ENCODE assay signal across 28 cellular contexts in the genomic region with DNA sequence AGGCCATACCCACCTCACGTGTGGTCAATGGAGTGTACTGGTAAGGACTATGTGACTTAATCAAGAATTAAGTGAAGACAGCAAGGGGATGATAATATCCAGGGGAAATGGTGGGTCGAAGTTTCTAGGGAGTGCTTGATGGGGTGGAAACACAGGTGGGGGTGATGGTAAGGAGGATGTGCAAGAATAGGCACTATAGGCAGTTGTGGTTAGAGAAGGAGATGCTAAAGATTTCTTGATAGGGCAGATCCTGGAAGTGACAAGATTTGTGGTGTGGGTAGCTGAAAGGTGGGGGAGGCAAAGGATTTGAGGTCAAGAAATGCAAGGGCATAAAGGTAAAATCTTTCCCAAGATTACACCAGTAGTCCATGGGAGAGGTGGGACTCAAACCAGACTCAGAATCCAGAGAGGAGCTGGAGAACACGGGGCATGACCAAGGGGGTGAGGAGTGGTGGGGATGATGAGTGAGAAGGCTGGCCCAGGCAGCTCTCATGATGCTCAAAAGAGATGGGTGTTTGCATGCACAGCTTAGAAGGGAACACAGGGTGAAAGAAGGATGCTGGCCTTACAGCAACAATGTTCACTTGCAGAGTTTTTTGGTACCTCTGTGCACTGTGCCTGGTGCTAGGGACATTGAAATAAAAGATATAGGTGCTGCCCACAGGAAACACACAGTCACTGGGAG.
DNase-seq lines count a peak whose midpoint lies in the region; ATAC-seq, FAIRE-seq and TF ChIP-seq lines count a peak whose summit lies in the region.
"Had no signal": no experiment of that assay in that cellular context is flagged by ENCODE, and none has a peak within 500 bp of the region (broad histone marks: within the 10 kb centered on the region; RNA-seq: fewer than 3 reads in every experiment).

No MANE protein-coding gene starts in this region.

- TF ChIP-seq POLR2A in GM12891 (IDR thresholded peaks at IDR 0.05; ENCODE audit: low read depth, low read length), result no peak

- no peak overlapping the region for H3K4me3 ChIP-seq in osteoblast (ENCODE audit: insufficient read depth, low read length)
- H3K4me3 ChIP-seq: HAP-1, right lobe of liver, suprapubic skin, uterus had no signal

- peaks cover 22% of the 10 kb centered on the region for H3K27me3 Mint-ChIP-seq in activated CD4-positive, alpha-beta T cell treated with anti-CD3 and anti-CD28 coated beads, Interleukin-2, amount 10 ng/mL, durations not matched to agents 24 days and 14 days
- H3K27me3 Mint-ChIP-seq in dendritic cell treated with granulocyte-macrophage colony-stimulating factor and Interleukin-4, amounts not matched to agents 40 ng/mL and 50 ng/mL, for 4 days, result no peaks in the 10 kb centered on the region
- H3K27me3 Mint-ChIP-seq: activated B cell treated with CpG ODN at 0.5 μM for 24 hours; stimulated activated naive B cell treated with anti-CD40 and anti-IgM and Interleukin-4, amounts not matched to agents 10 μg/mL and 1 μg/mL and 100 μg/mL, for 72 hours had no signal

- H3K27ac ChIP-seq in osteoblast (ENCODE audit: low read depth, low read length), result no peak overlapping the region
- H3K27ac ChIP-seq: brain microvascular endothelial cell, epithelial cell of prostate, suprapubic skin, uterus had no signal

- no peak overlapping the region for H2AFZ ChIP-seq in osteoblast (ENCODE audit: low read length)

- intact Hi-C loops in activated CD4-positive, alpha-beta T cell treated with anti-CD3 and anti-CD28 coated beads, Interleukin-2, amount 10 ng/mL, durations not matched to agents 24 days and 14 days (cut with micrococcal nuclease), result loop anchor here (2.0 kb wide), 1 partner anchor 31 kb away; no protein-coding TSS in a partner anchor
- intact Hi-C loops in dendritic cell treated with granulocyte-macrophage colony-stimulating factor and Interleukin-4, amounts not matched to agents 40 ng/mL and 50 ng/mL, for 4 days (cut with micrococcal nuclease), result loop anchor here (5.0 kb wide), 1 partner anchor 78 kb away; a partner anchor contains a TSS
- intact Hi-C loops in left colon (cut with DNase I, micrococcal nuclease), result no loop called here

- no peaks in the 10 kb centered on the region for H4K20me1 ChIP-seq in osteoblast (ENCODE audit: insufficient read depth, low read length)

- H3K79me2 ChIP-seq in osteoblast (ENCODE audit: insufficient read depth, low read length), result no peaks in the 10 kb centered on the region

- ATAC-seq in left colon (no peak), HG03439 (IDR thresholded peaks at IDR 0.05; ENCODE audit: unreplicated experiment) (no peak)
- ATAC-seq: stimulated activated naive B cell treated with anti-CD40 and anti-IgM and Interleukin-4, amounts not matched to agents 10 μg/mL and 1 μg/mL and 100 μg/mL, for 72 hours had no signal

- peaks cover 12% of the 10 kb centered on the region for H3K9me3 Mint-ChIP-seq in activated CD4-positive, alpha-beta T cell treated with anti-CD3 and anti-CD28 coated beads, Interleukin-2, amount 10 ng/mL, durations not matched to agents 24 days and 14 days
- no peaks in the 10 kb centered on the region for H3K9me3 Mint-ChIP-seq in dendritic cell treated with granulocyte-macrophage colony-stimulating factor and Interleukin-4, amounts not matched to agents 40 ng/mL and 50 ng/mL, for 4 days
- H3K9me3 Mint-ChIP-seq: activated B cell treated with CpG ODN at 0.5 μM for 24 hours; stimulated activated naive B cell treated with anti-CD40 and anti-IgM and Interleukin-4, amounts not matched to agents 10 μg/mL and 1 μg/mL and 100 μg/mL, for 72 hours had no signal

- H3K36me3 Mint-ChIP-seq in activated CD4-positive, alpha-beta T cell treated with anti-CD3 and anti-CD28 coated beads, Interleukin-2, amount 10 ng/mL, durations not matched to agents 24 days and 14 days (ENCODE audit: low read depth), result no peaks in the 10 kb centered on the region
- H3K36me3 Mint-ChIP-seq in dendritic cell treated with granulocyte-macrophage colony-stimulating factor and Interleukin-4, amounts not matched to agents 40 ng/mL and 50 ng/mL, for 4 days (ENCODE audit: low read depth), result no peaks in the 10 kb centered on the region
- H3K36me3 Mint-ChIP-seq: stimulated activated naive B cell treated with anti-CD40 and anti-IgM and Interleukin-4, amounts not matched to agents 10 μg/mL and 1 μg/mL and 100 μg/mL, for 72 hours had no signal

- peak overlapping the region; percentile 54 for H3K4me3 Mint-ChIP-seq in activated CD4-positive, alpha-beta T cell treated with anti-CD3 and anti-CD28 coated beads, Interleukin-2, amount 10 ng/mL, durations not matched to agents 24 days and 14 days
- H3K4me3 Mint-ChIP-seq in dendritic cell treated with granulocyte-macrophage colony-stimulating factor and Interleukin-4, amounts not matched to agents 40 ng/mL and 50 ng/mL, for 4 days, result peak overlapping the region; percentile 21
- H3K4me3 Mint-ChIP-seq: activated B cell treated with CpG ODN at 0.5 μM for 24 hours; stimulated activated naive B cell treated with anti-CD40 and anti-IgM and Interleukin-4, amounts not matched to agents 10 μg/mL and 1 μg/mL and 100 μg/mL, for 72 hours had no signal

- no peak for TF ChIP-seq CTCF in osteoblast (IDR thresholded peaks at IDR 0.05; ENCODE audit: extremely low read depth, low read depth, low read length)

- H3K36me3 ChIP-seq in osteoblast (ENCODE audit: insufficient read depth, low read length), result no peaks in the 10 kb centered on the region
- H3K36me3 ChIP-seq: brain microvascular endothelial cell, HAP-1, right lobe of liver, suprapubic skin, uterus had no signal

- H3K9me3 ChIP-seq in osteoblast (ENCODE audit: low read depth, low read length), result no peaks in the 10 kb centered on the region
- H3K9me3 ChIP-seq: HAP-1, right lobe of liver, suprapubic skin, uterus had no signal

- FAIRE-seq in GM12891 (lab: Jason Lieb, UNC), result peak; percentile 65
- no peak for FAIRE-seq in frontal cortex (lab: Jason Lieb, UNC)
- FAIRE-seq: GM19239, RCC 7860 had no signal

- peaks cover 30% of the 10 kb centered on the region for H3K4me1 Mint-ChIP-seq in activated CD4-positive, alpha-beta T cell treated with anti-CD3 and anti-CD28 coated beads, Interleukin-2, amount 10 ng/mL, durations not matched to agents 24 days and 14 days
- peaks cover 13% of the 10 kb centered on the region for H3K4me1 Mint-ChIP-seq in dendritic cell treated with granulocyte-macrophage colony-stimulating factor and Interleukin-4, amounts not matched to agents 40 ng/mL and 50 ng/mL, for 4 days (ENCODE audit: low read depth)
- H3K4me1 Mint-ChIP-seq: activated B cell treated with CpG ODN at 0.5 μM for 24 hours had no signal

- peaks cover 11% of the 10 kb centered on the region for H3K4me1 ChIP-seq in osteoblast (ENCODE audit: insufficient read depth, low read length)
- H3K4me1 ChIP-seq: HAP-1, right lobe of liver, uterus had no signal

- peak; percentile 77 for DNase-seq in activated CD4-positive, alpha-beta T cell treated with anti-CD3 and anti-CD28 coated beads, Interleukin-2, amount 10 ng/mL, durations not matched to agents 24 days and 14 days
- no peak for DNase-seq in activated CD4-positive, alpha-beta T cell treated with anti-CD3 and anti-CD28 coated beads, Interleukin-2, amount 50 U/mL, for 4 hours
- DNase-seq in GM12891 (ENCODE audit: insufficient read length, low spot score), result no peak
- peak; percentile 74 for DNase-seq in osteoblast (ENCODE audit: insufficient read length, low spot score, missing footprints)
- no peak for DNase-seq in frontal cortex (ENCODE audit: low spot score in 2 of 2)
- no peak for DNase-seq in left colon
- DNase-seq: 8988T; activated B cell treated with CpG ODN at 0.5 μM for 24 hours; activated gamma-delta T cell; activated T-cell treated with anti-CD3 and anti-CD28 coated beads, Interleukin-2, amount 50 U/mL, for 1 hour; brain microvascular endothelial cell; IMR-90; islet precursor cell; NCI-H1417; NCI-H345; NCI-H748 treated with DMSO at 0.1 percent for 48 hours; right lobe of liver; stimulated activated naive B cell treated with anti-CD40 and anti-IgM and Interleukin-4, amounts not matched to agents 10 μg/mL and 1 μg/mL and 100 μg/mL, for 72 hours; SW 1271; uterus had no signal

- H3K27me3 ChIP-seq in osteoblast (ENCODE audit: insufficient read depth, low read length), result peaks cover 16% of the 10 kb centered on the region
- H3K27me3 ChIP-seq: brain microvascular endothelial cell, right lobe of liver, suprapubic skin, uterus had no signal

- H3K27ac Mint-ChIP-seq in activated CD4-positive, alpha-beta T cell treated with anti-CD3 and anti-CD28 coated beads, Interleukin-2, amount 10 ng/mL, durations not matched to agents 24 days and 14 days, result peak overlapping the region; percentile 8
- no peak overlapping the region for H3K27ac Mint-ChIP-seq in dendritic cell treated with granulocyte-macrophage colony-stimulating factor and Interleukin-4, amounts not matched to agents 40 ng/mL and 50 ng/mL, for 4 days
- H3K27ac Mint-ChIP-seq: activated B cell treated with CpG ODN at 0.5 μM for 24 hours; progenitor cell of endocrine pancreas; stimulated activated naive B cell treated with anti-CD40 and anti-IgM and Interleukin-4, amounts not matched to agents 10 μg/mL and 1 μg/mL and 100 μg/mL, for 72 hours had no signal

- H3K4me2 ChIP-seq in osteoblast (ENCODE audit: insufficient read depth, low read length), result no peak overlapping the region

TF ChIP-seq in GM12891, 5 proteins besides CTCF, POLR2A, EP300 and RAD21:
- no peak for TF ChIP-seq SPI1 (IDR thresholded peaks at IDR 0.05; ENCODE audit: low read depth, low read length)
- no peak for TF ChIP-seq TAF1 (IDR thresholded peaks at IDR 0.05; ENCODE audit: low read depth, low read length)
- TF ChIP-seq PAX5 (IDR thresholded peaks at IDR 0.05; ENCODE audit: insufficient read depth, low read length, severe bottlenecking), result no peak
- no peak for TF ChIP-seq POLR2AphosphoS5 (IDR thresholded peaks at IDR 0.05; ENCODE audit: low read depth, low read length)
- TF ChIP-seq POU2F2 (IDR thresholded peaks at IDR 0.05; ENCODE audit: low read depth, low read length), result no peak

Comparison
In these comparisons a context has a peak if more than half of its experiments do, and no peak if none do; other contexts are left out.
1. DNase-seq: peak in activated CD4-positive, alpha-beta T cell treated with anti-CD3 and anti-CD28 coated beads, Interleukin-2, amount 10 ng/mL, durations not matched to agents 24 days and 14 days (single experiment) and osteoblast (single experiment); none in activated CD4-positive, alpha-beta T cell treated with anti-CD3 and anti-CD28 coated beads, Interleukin-2, amount 50 U/mL, for 4 hours (0 of 2), GM12891 (single experiment), frontal cortex (0 of 2) and left colon (0 of 2).
2. intact Hi-C loops: an anchor here in activated CD4-positive, alpha-beta T cell treated with anti-CD3 and anti-CD28 coated beads, Interleukin-2, amount 10 ng/mL, durations not matched to agents 24 days and 14 days (2.0 kb wide) and dendritic cell treated with granulocyte-macrophage colony-stimulating factor and Interleukin-4, amounts not matched to agents 40 ng/mL and 50 ng/mL, for 4 days (5.0 kb wide); none called in left colon.